In genomic region chr11:132943737-132944556, GRCh38 we compare ENCODE assay signal across 10 cellular contexts.
DNase-seq lines count a peak whose midpoint lies in the region; ATAC-seq and TF ChIP-seq lines count a peak whose summit lies in the region.
"Had no signal": no experiment of that assay in that cellular context is flagged by ENCODE, and none has a peak within 500 bp of the region (broad histone marks: within the 10 kb centered on the region; RNA-seq: fewer than 3 reads in every experiment).

No MANE protein-coding gene starts in this region.

- H3K36me3 Mint-ChIP-seq in endodermal cell (ENCODE audit: low read depth) (no peaks in the 10 kb centered on the region), neural crest cell (ENCODE audit: low read depth) (no peaks in the 10 kb centered on the region)

- H3K4me3 ChIP-seq in HUES6 (ENCODE audit: low read depth, low read length): peak overlapping the region; percentile 78
- peak overlapping the region; percentile 80 for H3K4me3 ChIP-seq in endodermal cell (ENCODE audit: low read length)

- H3K27ac ChIP-seq in HUES6 (ENCODE audit: low read depth, low read length) (no peak overlapping the region), endodermal cell (ENCODE audit: low read depth, low read length) (no peak overlapping the region)

- 1 to 2% methylated on average over 20 to 95 of the region's 100 CpGs for WGBS in endodermal cell (ENCODE audit: insufficient coverage in 1 of 2, insufficient read length in 1 of 2), 2 experiments

- H3K27ac Mint-ChIP-seq in endodermal cell (no peak overlapping the region), neural crest cell (ENCODE audit: unreplicated experiment) (no peak overlapping the region)

- H3K9me3 ChIP-seq in HUES6 (ENCODE audit: control insufficient read depth, insufficient read depth, low read depth, low read length): no peaks in the 10 kb centered on the region
- no peaks in the 10 kb centered on the region for H3K9me3 ChIP-seq in endodermal cell (ENCODE audit: control insufficient read depth, low read length)

- ATAC-seq in HG02798 (IDR thresholded peaks at IDR 0.05; ENCODE audit: poor library complexity, unreplicated experiment): no peak

- H3K27me3 ChIP-seq in HUES6 (ENCODE audit: control insufficient read depth, insufficient read depth, low read length): peaks cover 53% of the 10 kb centered on the region
- H3K27me3 ChIP-seq in endodermal cell (ENCODE audit: control insufficient read depth, insufficient read depth, low read length, poor library complexity, severe bottlenecking): peaks cover 58% of the 10 kb centered on the region

- H3K4me3 Mint-ChIP-seq in endodermal cell: peak overlapping the region; percentile 67
- H3K4me3 Mint-ChIP-seq in neural crest cell: peak overlapping the region; percentile 88

- H3K36me3 ChIP-seq in HUES6 (ENCODE audit: control insufficient read depth, insufficient read depth, low read length) (no peaks in the 10 kb centered on the region), endodermal cell (ENCODE audit: control insufficient read depth, insufficient read depth, low read length) (no peaks in the 10 kb centered on the region)

- peak; percentile 35 for TF ChIP-seq CTCF in endodermal cell (conservative IDR thresholded peaks at IDR 0.05)
- TF ChIP-seq CTCF in neural crest cell (conservative IDR thresholded peaks at IDR 0.05): peak; percentile 29
- TF ChIP-seq CTCF in GM13976 (IDR thresholded peaks at IDR 0.05; ENCODE audit: borderline replicate concordance, control extremely low read depth, extremely low read depth, insufficient read depth, missing control alignments): no peak

- DNase-seq in AG20443 (ENCODE audit: low spot score) (peak; percentile 65), endodermal cell (peak; percentile 74), neural crest cell (ENCODE audit: low read depth, low spot score) (peak; percentile 23), GM13976 (ENCODE audit: low spot score) (no peak), MV-4-11 (lab: John Stamatoyannopoulos, UW) (no peak)
- no peak for DNase-seq in activated CD8-positive, alpha-beta memory T cell treated with anti-CD3 and anti-CD28 coated beads for 24 hours
- DNase-seq: GF-D8, NCI-H1694 had no signal

- H3K27me3 Mint-ChIP-seq in endodermal cell (ENCODE audit: insufficient read depth): peaks cover 57% of the 10 kb centered on the region
- H3K27me3 Mint-ChIP-seq in neural crest cell (ENCODE audit: low read depth): peaks cover 39% of the 10 kb centered on the region

- in situ Hi-C loops in GM13976 (cut with MboI; ENCODE audit: low sequenced_read_pairs, unreplicated experiment): no loop called here

- H3K9ac ChIP-seq in HUES6 (ENCODE audit: low read length): no peak overlapping the region
- H3K9ac ChIP-seq in endodermal cell (ENCODE audit: extremely low read depth, low read length, poor library complexity, severe bottlenecking): no peak overlapping the region

- H3K9me3 Mint-ChIP-seq in endodermal cell (no peaks in the 10 kb centered on the region), neural crest cell (no peaks in the 10 kb centered on the region)

- no peaks in the 10 kb centered on the region for H3K4me1 Mint-ChIP-seq in endodermal cell
- H3K4me1 Mint-ChIP-seq in neural crest cell: peaks cover 18% of the 10 kb centered on the region

- peaks cover 2% of the 10 kb centered on the region; the same call in 1 of the 2 replicates for H3K4me1 ChIP-seq in HUES6 (ENCODE audit: control insufficient read depth, insufficient read depth, low read length)
- no peaks in the 10 kb centered on the region for H3K4me1 ChIP-seq in endodermal cell (ENCODE audit: control insufficient read depth, insufficient read depth, low read length)

Comparison
In these comparisons a context has a peak if more than half of its experiments do, and no peak if none do; other contexts are left out.
1. DNase-seq: peak in AG20443 (single experiment), endodermal cell (single experiment) and neural crest cell (single experiment); none in GM13976 (single experiment), activated CD8-positive, alpha-beta memory T cell treated with anti-CD3 and anti-CD28 coated beads for 24 hours (single experiment) and MV-4-11 (single experiment).